8 cellular contexts compared by ENCODE assay signal in the genomic region with DNA sequence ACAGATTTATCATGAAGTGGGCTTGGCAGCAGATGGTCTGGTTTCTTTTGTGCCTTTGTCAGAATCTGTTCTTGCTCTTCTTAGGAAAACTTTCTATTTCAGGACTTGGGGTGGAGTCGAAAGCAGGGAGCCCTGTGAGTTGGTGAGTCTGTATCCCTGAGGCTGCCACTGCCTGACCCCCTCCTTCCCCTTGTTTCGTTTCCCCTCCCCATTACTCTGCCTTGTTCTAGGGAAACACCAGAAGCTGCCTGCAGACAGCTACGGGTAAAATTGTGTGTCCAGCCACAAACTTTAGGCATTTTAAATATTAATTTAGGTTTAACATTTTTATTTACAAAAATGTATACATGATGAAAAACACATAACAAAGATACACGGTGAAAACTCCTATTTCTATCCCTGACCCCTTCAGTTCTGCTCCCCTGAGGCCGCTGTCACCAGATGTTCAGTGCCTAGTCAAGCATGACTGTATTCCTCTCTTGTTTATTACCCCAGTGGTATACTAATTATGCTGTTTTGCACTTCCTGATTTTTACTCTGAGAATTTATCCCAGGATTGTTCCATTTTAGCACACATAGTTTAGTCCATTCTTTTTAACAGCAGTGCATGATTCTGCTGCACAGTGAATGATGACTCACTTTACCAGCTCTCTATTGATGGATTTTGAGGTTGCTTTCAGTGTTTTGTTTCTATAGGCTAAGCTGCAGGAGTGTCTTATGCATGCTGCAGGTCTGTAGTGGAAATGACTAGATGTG. TPM values are rescaled to one million over a fixed set of nuclear protein-coding genes. Genes with fewer than 3 reads are reported as not detected.
DNase-seq lines count a peak whose midpoint lies in the region; ATAC-seq and TF ChIP-seq lines count a peak whose summit lies in the region.

No MANE protein-coding gene starts in this region.

- intact Hi-C loops in right cardiac atrium (cut with DNase I): loop anchor here in 1 of 4 donors (5.0 kb wide), 1 partner anchor 34 kb away; no protein-coding TSS in a partner anchor

- no peaks in the 10 kb centered on the region for H3K9me3 ChIP-seq in right cardiac atrium (ENCODE audit: control insufficient read depth, low read length)

- H3K4me3 ChIP-seq in right cardiac atrium (ENCODE audit: low read length): peak overlapping the region; percentile 5

- DNase-seq in NOMO-1 treated with DMSO at 0.1 percent for 48 hours (lab: John Stamatoyannopoulos, UW; ENCODE audit: unreplicated experiment) (peak; percentile 54), NOMO-1 treated with dmso at 0.1 percent for 144 hours (lab: John Stamatoyannopoulos, UW; ENCODE audit: unreplicated experiment) (no peak), right cardiac atrium (peak in 1 of 3 donors; percentile 23), substantia nigra (lab: John Stamatoyannopoulos, UW) (no peak), NCI-H524 treated with DMSO at 0.1 percent for 48 hours (lab: John Stamatoyannopoulos, UW) (no peak)

- 38% methylated on average over 5 of the region's 5 CpGs for WGBS in right cardiac atrium

- ATAC-seq in HG02763 (IDR thresholded peaks at IDR 0.05; ENCODE audit: unreplicated experiment) (peak; percentile 29), right cardiac atrium (no peak), HG03196 (IDR thresholded peaks at IDR 0.05; ENCODE audit: unreplicated experiment) (no peak)

- no peaks in the 10 kb centered on the region for H3K27me3 ChIP-seq in right cardiac atrium (ENCODE audit: control insufficient read depth, insufficient read depth)

- H3K27ac ChIP-seq in VCaP (peak overlapping the region; percentile 99), right cardiac atrium (ENCODE audit: low read length) (peak overlapping the region; percentile 69), substantia nigra (ENCODE audit: low read depth, low read length, poor library complexity, severe bottlenecking) (peak overlapping the region; percentile 84)

- no peak for TF ChIP-seq CTCF in VCaP (conservative IDR thresholded peaks at IDR 0.05)

- peaks cover 59% of the 10 kb centered on the region for H3K4me1 ChIP-seq in right cardiac atrium (ENCODE audit: control insufficient read depth, insufficient read depth, low read length)

RNA-seq across cellular contexts. Expression of gene TSPAN14, which starts 9.1 kb away (rescaled TPM):
- 10 to 100 TPM; 24.4 to 44.1 (median 34.1) TPM for total RNA-seq in right cardiac atrium
- 27.6 TPM for polyA plus RNA-seq in right cardiac atrium

RNA-seq across cellular contexts. Expression of gene PRXL2A, which starts 54.8 kb away (rescaled TPM):
- 100 to 1,000 TPM in 2 of 4 donors, 10 to 100 TPM in 2; 91.3 to 162 (median 100) TPM for total RNA-seq in right cardiac atrium
- polyA plus RNA-seq in right cardiac atrium: 105 TPM
